ENCODE assay signal across 25 cellular contexts in the genomic region with DNA sequence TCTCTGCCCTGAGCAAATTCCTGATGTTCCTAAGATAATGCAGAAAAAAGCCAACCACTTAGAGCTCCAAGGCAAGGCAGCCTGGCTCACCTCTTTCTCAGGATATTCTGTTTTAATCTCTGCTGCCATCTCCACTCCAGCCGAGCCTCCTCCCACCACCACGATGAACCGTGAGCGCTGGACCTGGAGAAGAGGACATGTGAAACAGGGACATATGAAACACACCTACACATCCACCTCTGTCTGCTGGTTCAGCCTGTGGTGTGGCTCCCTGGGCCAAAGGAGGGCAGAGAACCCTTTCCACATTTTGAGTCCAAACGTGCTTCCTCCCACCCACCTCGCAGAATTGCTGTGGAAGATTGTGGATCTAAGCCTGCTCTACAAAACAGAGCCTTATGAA.
"Had no signal": no experiment of that assay in that cellular context is flagged by ENCODE, and none has a peak within 500 bp of the region (broad histone marks: within the 10 kb centered on the region; RNA-seq: fewer than 3 reads in every experiment).

No MANE protein-coding gene starts in this region.

- H3K9ac ChIP-seq: KMS-11 had no signal

- H3K9me3 Mint-ChIP-seq: IgD-negative memory B cell had no signal

- H3K27ac Mint-ChIP-seq: IgD-negative memory B cell had no signal

- H3K27ac ChIP-seq: HL-60, KMS-11, SJSA1, SK-N-MC had no signal

- ATAC-seq: K562 had no signal

- H3K27me3 Mint-ChIP-seq: IgD-negative memory B cell had no signal

- H3K4me2 ChIP-seq: KMS-11 had no signal

- H3K4me3 ChIP-seq: K562, SJSA1, SK-N-MC had no signal

- H3K27me3 ChIP-seq: SJSA1 had no signal

- FAIRE-seq: HTR-8/SVneo, K562, RCC 7860 had no signal

- DNase-seq: Kasumi-1, MV-4-11, NCI-H1048, NCI-H1105, NCI-H1417, NCI-H1436 treated with DMSO at 0.1 percent for 48 hours, NCI-H1694, NCI-H187 treated with DMSO at 0.1 percent for 48 hours, NCI-H2029 treated with DMSO at 0.1 percent for 48 hours, NCI-H2227 treated with DMSO at 0.1 percent for 48 hours, NCI-H510A, NCI-H524 treated with DMSO at 0.1 percent for 48 hours, NCI-H69, NCI-H774, Right ventricle myocardium superior, RPMI8226, SIG-M5 had no signal

- H3K4me3 Mint-ChIP-seq: IgD-negative memory B cell had no signal
